Comparison of ENCODE assay signal across 18 cellular contexts in the genomic region with DNA sequence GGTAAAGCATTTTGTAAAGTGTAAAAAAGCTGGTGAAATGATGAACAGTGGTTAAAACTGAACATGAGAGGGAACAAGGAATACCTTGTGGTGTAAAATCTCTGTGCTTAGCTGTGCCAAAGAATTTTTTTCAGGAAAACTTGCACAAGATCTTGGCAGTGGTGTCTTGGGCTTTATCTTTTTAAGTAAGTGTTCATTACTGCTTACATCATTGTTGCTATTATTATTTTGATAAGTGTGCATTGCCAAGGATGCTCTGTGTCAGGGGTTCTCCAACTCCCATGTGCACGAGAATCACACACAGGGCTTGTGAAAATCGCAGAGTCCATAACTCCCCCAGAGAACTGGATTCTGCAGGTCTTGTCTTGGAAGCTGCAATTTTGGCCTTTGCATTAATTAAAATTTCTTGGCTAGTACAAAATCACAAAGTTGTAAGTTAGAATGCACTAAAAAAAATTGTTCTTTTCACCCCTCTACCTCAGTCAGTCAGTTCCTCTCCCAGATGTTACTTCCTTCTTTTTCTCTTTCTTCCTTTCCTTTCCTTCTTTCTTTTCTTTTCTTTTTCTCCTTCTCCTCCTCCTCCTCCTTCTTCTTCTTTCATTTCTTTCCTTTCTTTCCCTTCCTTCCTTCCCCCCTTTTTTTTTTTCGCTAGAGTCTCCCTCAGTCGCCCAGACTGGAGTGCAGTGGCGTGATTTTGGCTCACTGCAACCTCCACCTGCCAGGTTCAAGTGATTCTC. TPM values are rescaled to one million over a fixed set of nuclear protein-coding genes. Genes with fewer than 3 reads are reported as not detected.
DNase-seq lines count a peak whose midpoint lies in the region; ATAC-seq and TF ChIP-seq lines count a peak whose summit lies in the region.
"Had no signal": no experiment of that assay in that cellular context is flagged by ENCODE, and none has a peak within 500 bp of the region (broad histone marks: within the 10 kb centered on the region; RNA-seq: fewer than 3 reads in every experiment).

No MANE protein-coding gene starts in this region.

- H3K36me3 ChIP-seq in Caco-2 (ENCODE audit: control insufficient read depth, insufficient read depth, low read length): no peaks in the 10 kb centered on the region; the same call in 1 of the 2 replicates

- H3K36me3 Mint-ChIP-seq in Caco-2 (ENCODE audit: insufficient read depth, unreplicated experiment): peaks cover 92% of the 10 kb centered on the region
- H3K36me3 Mint-ChIP-seq: activated naive CD4-positive, alpha-beta T cell treated with anti-CD3 and anti-CD28 coated beads, Interleukin-2, amount 50 U/mL, for 24 hours; CD14-positive monocyte had no signal

- no peaks in the 10 kb centered on the region for H3K9me3 Mint-ChIP-seq in Caco-2 (ENCODE audit: unreplicated experiment)
- H3K9me3 Mint-ChIP-seq: activated naive CD4-positive, alpha-beta T cell treated with anti-CD3 and anti-CD28 coated beads, Interleukin-2, amount 50 U/mL, for 24 hours; CD14-positive monocyte had no signal

- no peak for TF ChIP-seq CTCF in Caco-2 (IDR thresholded peaks at IDR 0.05; ENCODE audit: insufficient read depth in 1 of 2, low read depth in 1 of 2, low read length in 1 of 2, severe bottlenecking in 1 of 2, unreplicated experiment in 1 of 2)
- no peak for TF ChIP-seq CTCF in cardiac fibroblast (IDR thresholded peaks at IDR 0.05; ENCODE audit: low read depth, low read length)
- TF ChIP-seq CTCF in GM13976 (IDR thresholded peaks at IDR 0.05; ENCODE audit: borderline replicate concordance, control extremely low read depth, extremely low read depth, insufficient read depth, missing control alignments): no peak

- peak; percentile 69 to 78 for ATAC-seq in left cardiac atrium
- ATAC-seq: left lobe of liver, psoas muscle had no signal

- peak overlapping the region; percentile 17 for H3K27ac Mint-ChIP-seq in Caco-2 (ENCODE audit: unreplicated experiment)
- H3K27ac Mint-ChIP-seq: activated naive CD4-positive, alpha-beta T cell treated with anti-CD3 and anti-CD28 coated beads, Interleukin-2, amount 50 U/mL, for 24 hours; CD14-positive monocyte had no signal

- no TSS peak for BruUV-seq in Caco-2 (replicated peaks; lab: Mats Ljungman, UMichigan)

- no peaks in the 10 kb centered on the region for H3K9me3 ChIP-seq in Caco-2
- H3K9me3 ChIP-seq: psoas muscle had no signal

- H3K4me1 ChIP-seq in Caco-2: peaks cover 18% of the 10 kb centered on the region; the same call in 1 of the 2 replicates
- H3K4me1 ChIP-seq: psoas muscle had no signal

- H3K4me3 Mint-ChIP-seq in Caco-2 (ENCODE audit: unreplicated experiment): no peak overlapping the region
- H3K4me3 Mint-ChIP-seq: activated naive CD4-positive, alpha-beta T cell treated with anti-CD3 and anti-CD28 coated beads, Interleukin-2, amount 50 U/mL, for 24 hours; CD14-positive monocyte had no signal

- H3K4me3 ChIP-seq in Caco-2 (ENCODE audit: low read depth, low read length) (no peak overlapping the region), cardiac fibroblast (replicated peaks in 1 of 2; ENCODE audit: low read depth in 2 of 2, low read length in 2 of 2) (no peak overlapping the region)
- H3K4me3 ChIP-seq: psoas muscle had no signal

- H3K27me3 ChIP-seq in Caco-2 (replicated peaks; ENCODE audit: control insufficient read depth, insufficient read depth, low read length): no peaks in the 10 kb centered on the region
- H3K27me3 ChIP-seq: brain microvascular endothelial cell had no signal

- in situ Hi-C loops in GM13976 (cut with MboI; ENCODE audit: low sequenced_read_pairs, unreplicated experiment): loop anchor here (10.0 kb wide), 1 partner anchor 62 kb away; no protein-coding TSS in a partner anchor

- peaks cover 51% of the 10 kb centered on the region for H3K4me1 Mint-ChIP-seq in Caco-2 (ENCODE audit: low read depth, unreplicated experiment)
- H3K4me1 Mint-ChIP-seq: activated naive CD4-positive, alpha-beta T cell treated with anti-CD3 and anti-CD28 coated beads, Interleukin-2, amount 50 U/mL, for 24 hours; CD14-positive monocyte had no signal

- DNase-seq in Caco-2 (no peak), cardiac fibroblast (ENCODE audit: low read depth in 2 of 2) (peak; percentile 43 to 97), left cardiac atrium (peak; percentile 45), renal cortical epithelial cell (ENCODE audit: low read depth) (peak; percentile 58), NCI-H2227 treated with DMSO at 0.1 percent for 48 hours (lab: John Stamatoyannopoulos, UW) (no peak), GM13976 (ENCODE audit: low spot score) (no peak), cerebellar cortex (ENCODE audit: low spot score) (no peak)
- DNase-seq in stimulated activated CD4-positive, alpha-beta T cell treated with anti-CD3 and anti-CD28 coated beads, Interleukin-4, amount 100 ng/mL, for 24 hours: no peak
- DNase-seq: activated T-cell treated with anti-CD3 and anti-CD28 coated beads, Interleukin-2, amount 50 U/mL, for 48 hours; brain microvascular endothelial cell; NCI-H1436 treated with DMSO at 0.1 percent for 48 hours; NCI-H526; psoas muscle; stimulated activated CD4-positive, alpha-beta T cell treated with anti-CD3 and anti-CD28 coated beads, Interleukin-12 subunit alpha, Interleukin-12 subunit beta, amount 100 ng/mL, for 4 hours; T1000 had no signal

- POLR2A ChIA-PET in Caco-2 (lab: Charles Lee): no interaction called here

- H3K27me3 Mint-ChIP-seq in Caco-2 (ENCODE audit: insufficient read depth, unreplicated experiment): no peaks in the 10 kb centered on the region

- CTCF ChIA-PET in Caco-2 (lab: Charles Lee): no interaction called here

- intact Hi-C loops in Caco-2 (cut with micrococcal nuclease; ENCODE audit: unreplicated experiment): loop anchor here (5.0 kb wide), 1 partner anchor 355 kb away; no protein-coding TSS in a partner anchor
- intact Hi-C loops in left cardiac atrium (cut with DNase I): loop anchor here in 1 of 2 donors (5.0 kb wide), 1 partner anchor 60 kb away; no protein-coding TSS in a partner anchor

RNA-seq across cellular contexts. Expression of a gene that starts 37.8 kb away (rescaled TPM):
- total RNA-seq in Caco-2 (2022) (124 and 136 TPM in 2 replicates), left cardiac atrium (10 to 100 TPM; 43.9 to 59.6 TPM), renal cortical epithelial cell (0.35 and 0.45 TPM in 2 replicates)

Comparison
In these comparisons a context has a peak if more than half of its experiments do, and no peak if none do; other contexts are left out.
1. DNase-seq: peak in cardiac fibroblast (2 of 2), left cardiac atrium (single experiment) and renal cortical epithelial cell (single experiment); none in Caco-2 (0 of 2), NCI-H2227 treated with DMSO at 0.1 percent for 48 hours (single experiment), stimulated activated CD4-positive, alpha-beta T cell treated with anti-CD3 and anti-CD28 coated beads, Interleukin-4, amount 100 ng/mL, for 24 hours (single experiment), GM13976 (single experiment) and cerebellar cortex (single experiment).
2. RNA of a gene that starts 37.8 kb away (total RNA-seq): 124 to 136 TPM in Caco-2 and 43.9 to 59.6 TPM in left cardiac atrium; 0.35 to 0.45 TPM in renal cortical epithelial cell; every median in the first group is over 10 times any median in the second.